27 cellular contexts compared by ENCODE assay signal in genomic region chr16:12700161-12700560, GRCh38.
"Had no signal": no experiment of that assay in that cellular context is flagged by ENCODE, and none has a peak within 500 bp of the region (broad histone marks: within the 10 kb centered on the region; RNA-seq: fewer than 3 reads in every experiment).

No MANE protein-coding gene starts in this region.

- H3K27ac ChIP-seq: ascending aorta, brain microvascular endothelial cell, cardiac muscle cell had no signal

- ATAC-seq: activated CD8-positive, alpha-beta memory T cell treated with anti-CD3 and anti-CD28 coated beads, Interleukin-2, amount 10 ng/mL, durations not matched to agents 7 days and 5 days; activated CD8-positive, alpha-beta T cell treated with anti-CD3 and anti-CD28 coated beads, Interleukin-2, amount 10 ng/mL, durations not matched to agents 7 days and 5 days; activated naive CD4-positive, alpha-beta T cell treated with anti-CD3 and anti-CD28 coated beads, Interleukin-2, amount 50 U/mL, for 72 hours; activated naive CD8-positive, alpha-beta T cell treated with anti-CD3 and anti-CD28 coated beads, Interleukin-2, amount 50 U/mL, for 24 hours; T-cell had no signal

- H3K4me3 ChIP-seq: ascending aorta, cardiac muscle cell had no signal

- H3K4me1 ChIP-seq: ascending aorta had no signal

- H3K9me3 Mint-ChIP-seq: activated naive CD4-positive, alpha-beta T cell treated with anti-CD3 and anti-CD28 coated beads, Interleukin-2, amount 50 U/mL, for 72 hours; activated naive CD8-positive, alpha-beta T cell treated with anti-CD3 and anti-CD28 coated beads, Interleukin-2, amount 50 U/mL, for 24 hours; activated T-cell treated with anti-CD3 and anti-CD28 coated beads, Interleukin-2, amount 50 U/mL, for 24 hours; T-cell had no signal

- H3K4me1 Mint-ChIP-seq: T-cell had no signal

- H3K27me3 Mint-ChIP-seq: activated CD8-positive, alpha-beta memory T cell treated with anti-CD3 and anti-CD28 coated beads, Interleukin-2, amount 10 ng/mL, durations not matched to agents 7 days and 5 days; activated naive CD8-positive, alpha-beta T cell treated with anti-CD3 and anti-CD28 coated beads, Interleukin-2, amount 50 U/mL, for 24 hours; activated T-cell treated with anti-CD3 and anti-CD28 coated beads, Interleukin-2, amount 50 U/mL, for 24 hours; T-cell had no signal

- H3K27me3 ChIP-seq: ascending aorta, brain microvascular endothelial cell, cardiac muscle cell had no signal

- H3K27ac Mint-ChIP-seq: activated CD8-positive, alpha-beta memory T cell treated with anti-CD3 and anti-CD28 coated beads, Interleukin-2, amount 10 ng/mL, durations not matched to agents 7 days and 5 days; activated CD8-positive, alpha-beta T cell treated with anti-CD3 and anti-CD28 coated beads, Interleukin-2, amount 10 ng/mL, durations not matched to agents 7 days and 5 days; activated naive CD4-positive, alpha-beta T cell treated with anti-CD3 and anti-CD28 coated beads, Interleukin-2, amount 50 U/mL, for 72 hours; activated naive CD8-positive, alpha-beta T cell treated with anti-CD3 and anti-CD28 coated beads, Interleukin-2, amount 50 U/mL, for 24 hours; activated T-cell treated with anti-CD3 and anti-CD28 coated beads, Interleukin-2, amount 50 U/mL, for 24 hours; activated T-helper 1 cell treated with anti-CD3 and anti-CD28 coated beads, Interleukin-12 subunit alpha, Interleukin-12 subunit beta, Interleukin-2, Interleukin-4 antibody, amounts not matched to agents 30 ng/mL and 10 ng/mL and 1 ng/mL, durations not matched to agents 14 hours and 24 hours and 36 hours; T-cell had no signal

- H3K9me3 ChIP-seq: ascending aorta had no signal

- DNase-seq: activated CD4-positive, CD25-positive, alpha-beta regulatory T cell; activated CD8-positive, alpha-beta memory T cell treated with anti-CD3 and anti-CD28 coated beads, Interleukin-2, amount 10 ng/mL, durations not matched to agents 7 days and 5 days; activated CD8-positive, alpha-beta T cell treated with anti-CD3 and anti-CD28 coated beads, Interleukin-2, amount 10 ng/mL, durations not matched to agents 7 days and 5 days; activated effector memory CD4-positive, alpha-beta T cell treated with anti-CD3 and anti-CD28 coated beads, Interleukin-2, amount 50 U/mL, for 16 hours; activated naive CD4-positive, alpha-beta T cell treated with Interleukin-2 at 50 U/mL for 16 hours; activated naive CD8-positive, alpha-beta T cell treated with anti-CD3 and anti-CD28 coated beads, Interleukin-2, amount 50 U/mL, for 24 hours; activated T-cell treated with anti-CD3 and anti-CD28 coated beads, Interleukin-2, amount 50 U/mL, for 24 hours; amniotic stem cell; brain microvascular endothelial cell; Karpas-422; MM.1S; NCI-H1105; NCI-H1436; NCI-H1694 treated with DMSO at 0.1 percent for 48 hours; NCI-H2029 treated with DMSO at 0.1 percent for 48 hours; NCI-H345; NCI-H510A; NCI-H526 treated with DMSO at 0.1 percent for 48 hours; NCI-H82; SIG-M5; T-cell; T-helper 2 cell; T1000 had no signal

- H3K4me3 Mint-ChIP-seq: activated CD8-positive, alpha-beta memory T cell treated with anti-CD3 and anti-CD28 coated beads, Interleukin-2, amount 10 ng/mL, durations not matched to agents 7 days and 5 days; activated CD8-positive, alpha-beta T cell treated with anti-CD3 and anti-CD28 coated beads, Interleukin-2, amount 10 ng/mL, durations not matched to agents 7 days and 5 days; activated naive CD8-positive, alpha-beta T cell treated with anti-CD3 and anti-CD28 coated beads, Interleukin-2, amount 50 U/mL, for 24 hours; activated T-cell treated with anti-CD3 and anti-CD28 coated beads, Interleukin-2, amount 50 U/mL, for 24 hours; activated T-helper 1 cell treated with anti-CD3 and anti-CD28 coated beads, Interleukin-12 subunit alpha, Interleukin-12 subunit beta, Interleukin-2, Interleukin-4 antibody, amounts not matched to agents 30 ng/mL and 10 ng/mL and 1 ng/mL, durations not matched to agents 14 hours and 24 hours and 36 hours; T-cell had no signal

- H3K36me3 ChIP-seq: cardiac muscle cell had no signal
